8 cellular contexts compared by ENCODE assay signal in genomic region chr11:107928046-107928766, GRCh38. TPM values are rescaled to one million over a fixed set of nuclear protein-coding genes. Genes with fewer than 3 reads are reported as not detected.
A peak's percentile ranks its signal among the peaks of the same experiment; 100 is the strongest.
DNase-seq lines count a peak whose midpoint lies in the region; ATAC-seq, FAIRE-seq and TF ChIP-seq lines count a peak whose summit lies in the region.

TSS of gene RAB39A (plus strand) at chr11:107928448. CDS start at chr11:107928569, 121 bp downstream.

- H3K4me1 Mint-ChIP-seq in activated B cell treated with CpG ODN at 0.5 μM for 24 hours: peaks cover 37% of the 10 kb centered on the region
- peaks cover 7% of the 10 kb centered on the region for H3K4me1 Mint-ChIP-seq in central memory CD8-positive, alpha-beta T cell

- POLR2A ChIA-PET in activated B cell treated with CpG ODN at 0.5 μM for 24 hours (lab: Charles Lee): interaction anchor here (0.5 to 1.5 kb wide), 2 partner anchors 81 to 471 kb away, joined by 3 to 6 read pairs; partner anchors contain the start of gene CUL5

- peaks cover 4% of the 10 kb centered on the region for H3K27me3 Mint-ChIP-seq in activated B cell treated with CpG ODN at 0.5 μM for 24 hours
- peaks cover 48% of the 10 kb centered on the region for H3K27me3 Mint-ChIP-seq in central memory CD8-positive, alpha-beta T cell

- intact Hi-C loops in activated B cell treated with CpG ODN at 0.5 μM for 24 hours (cut with micrococcal nuclease): loop anchor here (1.0 to 5.0 kb wide), 10 partner anchors 70 to 1851 kb away; partner anchors contain the start of genes AASDHPPT, ACAT1, ALKBH8 and ATM

- H3K27ac Mint-ChIP-seq in activated B cell treated with CpG ODN at 0.5 μM for 24 hours: peak within 1 kb of the TSS; percentile 80
- H3K27ac Mint-ChIP-seq in central memory CD8-positive, alpha-beta T cell (ENCODE audit: low read depth): no peak within 1 kb of the TSS

- peaks cover 5% of the 10 kb centered on the region for H3K36me3 Mint-ChIP-seq in activated B cell treated with CpG ODN at 0.5 μM for 24 hours (ENCODE audit: low read depth)
- H3K36me3 Mint-ChIP-seq in central memory CD8-positive, alpha-beta T cell (ENCODE audit: insufficient read depth): peaks cover 6% of the 10 kb centered on the region

- H3K4me3 Mint-ChIP-seq in activated B cell treated with CpG ODN at 0.5 μM for 24 hours: peak within 1 kb of the TSS; percentile 91
- peak within 1 kb of the TSS; percentile 77 for H3K4me3 Mint-ChIP-seq in central memory CD8-positive, alpha-beta T cell

- DNase-seq in NCI-H2196 treated with DMSO at 0.1 percent for 48 hours (lab: John Stamatoyannopoulos, UW; ENCODE audit: unreplicated experiment) (peak; percentile 99), activated B cell treated with CpG ODN at 0.5 μM for 24 hours (peak; percentile 82), islet precursor cell (peak; percentile 99)
- DNase-seq in central memory CD8-positive, alpha-beta T cell (ENCODE audit: low spot score in 2 of 2): peak; percentile 22 to 38
- DNase-seq in stimulated activated CD4-positive, alpha-beta T cell treated with anti-CD3 and anti-CD28 coated beads, Interleukin-12 subunit alpha, Interleukin-12 subunit beta, amount 100 ng/mL, for 24 hours (ENCODE audit: low read depth in 2 of 2): peak; percentile 27 to 67

- no peaks in the 10 kb centered on the region for H3K9me3 Mint-ChIP-seq in activated B cell treated with CpG ODN at 0.5 μM for 24 hours
- H3K9me3 Mint-ChIP-seq in central memory CD8-positive, alpha-beta T cell: no peaks in the 10 kb centered on the region

- FAIRE-seq in A204.1 (lab: Jason Lieb, UNC): peak; percentile 79

- TF ChIP-seq CTCF in activated B cell treated with CpG ODN at 0.5 μM for 24 hours (IDR thresholded peaks at IDR 0.05): no peak

- ATAC-seq in GM18870 (IDR thresholded peaks at IDR 0.05; ENCODE audit: unreplicated experiment) (peak; percentile 95), HG03108 (IDR thresholded peaks at IDR 0.05; ENCODE audit: unreplicated experiment) (peak; percentile 95), activated B cell treated with CpG ODN at 0.5 μM for 24 hours (ENCODE audit: low read depth) (peak; percentile 87)
- ATAC-seq in central memory CD8-positive, alpha-beta T cell (replicated peaks; ENCODE audit: extremely low read depth, poor library complexity, severe bottlenecking): peak; percentile 65

- CTCF ChIA-PET in activated B cell treated with CpG ODN at 0.5 μM for 24 hours (lab: Charles Lee): no interaction called here

RNA-seq across cellular contexts. Expression of gene RAB39A, which starts in this region (rescaled TPM):
- 3.6 and 4.1 TPM in 2 replicates for total RNA-seq in activated B cell treated with CpG ODN at 0.5 μM for 24 hours

Comparison
In these comparisons a context has a peak if more than half of its experiments do, and no peak if none do; other contexts are left out.
1. Peak in every context shown above with its lines: DNase-seq and ATAC-seq.
2. DNase-seq: peak in every context shown above with its lines; median percentile 99 in NCI-H2196 treated with DMSO at 0.1 percent for 48 hours; 99 in islet precursor cell; 82 in activated B cell treated with CpG ODN at 0.5 μM for 24 hours; 47 in stimulated activated CD4-positive, alpha-beta T cell treated with anti-CD3 and anti-CD28 coated beads, Interleukin-12 subunit alpha, Interleukin-12 subunit beta, amount 100 ng/mL, for 24 hours; 30 in central memory CD8-positive, alpha-beta T cell.